In genomic region chr20:45817652-45818194, GRCh38 we compare ENCODE assay signal across 10 cellular contexts. TPM values are rescaled to one million over a fixed set of nuclear protein-coding genes. Genes with fewer than 3 reads are reported as not detected.
DNase-seq lines count a peak whose midpoint lies in the region; ATAC-seq, FAIRE-seq and TF ChIP-seq lines count a peak whose summit lies in the region.
"Had no signal": no experiment of that assay in that cellular context is flagged by ENCODE, and none has a peak within 500 bp of the region (broad histone marks: within the 10 kb centered on the region; RNA-seq: fewer than 3 reads in every experiment).

No MANE protein-coding gene starts in this region.

- TF ChIP-seq CTCF in RWPE1 (conservative IDR thresholded peaks at IDR 0.05; ENCODE audit: low read depth) (no peak), gastrocnemius medialis (IDR thresholded peaks at IDR 0.05 in 4 of 5, conservative IDR thresholded peaks at IDR 0.05 in 1 of 5) (no peak)

- in situ Hi-C loops in gastrocnemius medialis (cut with MboI; ENCODE audit: low sequenced_read_pairs in 4 of 4): loop anchor here in 3 of 4 donors (25.0 kb wide), 2 partner anchors 145 to 270 kb away; partner anchors contain the start of genes NCOA5 (in 3 of the 3) and ZNF335 (in 1 of the 3)

- no peaks in the 10 kb centered on the region for H3K9me3 ChIP-seq in gastrocnemius medialis

- intact Hi-C loops in gastrocnemius medialis (cut with DNase I; ENCODE audit: low total_unique reads): no loop called here

- H3K27me3 ChIP-seq in gastrocnemius medialis: no peaks in the 10 kb centered on the region

- H3K27ac ChIP-seq in RWPE1 (peak overlapping the region; percentile 67), gastrocnemius medialis (peak overlapping the region; percentile 50 to 97 (median 70))

- TF ChIP-seq POLR2A in gastrocnemius medialis (IDR thresholded peaks at IDR 0.05): no peak

- FAIRE-seq in G401.6 (lab: Jason Lieb, UNC): peak; percentile 97

- no peak for ATAC-seq in gastrocnemius medialis
- ATAC-seq in HG03280 (IDR thresholded peaks at IDR 0.05; ENCODE audit: unreplicated experiment): no peak

- DNase-seq in RWPE1 (ENCODE audit: low spot score) (peak; percentile 57), fibroblast of gingiva (ENCODE audit: low read depth) (peak; percentile 84), gastrocnemius medialis (no peak), NCI-H1694 treated with DMSO at 0.1 percent for 48 hours (lab: John Stamatoyannopoulos, UW) (no peak), NCI-H1930 (lab: John Stamatoyannopoulos, UW) (no peak), UCSD-AML1 (lab: John Stamatoyannopoulos, UW; ENCODE audit: unreplicated experiment) (no peak)
- DNase-seq: activated gamma-delta T cell; stimulated activated CD4-positive, alpha-beta T cell treated with anti-CD3 and anti-CD28 coated beads, Interleukin-2, amount 100 ng/mL, for 48 hours had no signal

- H3K4me3 ChIP-seq in gastrocnemius medialis: no peak overlapping the region

- peaks cover 7 to 11% of the 10 kb centered on the region in 2 donors for H3K4me1 ChIP-seq in gastrocnemius medialis

- H3K36me3 ChIP-seq in gastrocnemius medialis: no peaks in the 10 kb centered on the region

- POLR2A ChIA-PET in RWPE1 (lab: Yijun Ruan, JAX; ENCODE audit: low non-redundant PET): interaction anchor here (0.8 kb wide), 1 partner anchor 563 kb away, joined by 4 read pairs; no protein-coding TSS in a partner anchor

- CTCF ChIA-PET in RWPE1 (lab: Yijun Ruan, JAX): interaction anchor here (0.6 kb wide), 1 partner anchor 141 kb away, joined by 3 read pairs; no protein-coding TSS in a partner anchor

RNA-seq across cellular contexts. Expression of gene UBE2C, which starts 5.3 kb away (rescaled TPM):
- under 1 TPM in 1 of 4 donors, not detected in 3; 0.84 TPM for total RNA-seq in gastrocnemius medialis

RNA-seq across cellular contexts. Expression of gene TNNC2, which starts 9.4 kb away (rescaled TPM):
- total RNA-seq in gastrocnemius medialis: 1,000 to 10,000 TPM; 2,919 to 3,968 (median 3,006) TPM

RNA-seq across cellular contexts. Expression of gene SNX21, which starts 15.9 kb away (rescaled TPM):
- 100 to 1,000 TPM in 2 of 4 donors, 10 to 100 TPM in 2; 35.8 to 114 (median 79.0) TPM for total RNA-seq in gastrocnemius medialis

RNA-seq across cellular contexts. Expression of gene DNTTIP1, which starts 26.0 kb away (rescaled TPM):
- total RNA-seq in gastrocnemius medialis: 10 to 100 TPM; 26.1 to 41.9 (median 36.4) TPM

RNA-seq across cellular contexts. Expression of gene WFDC3, which starts 26.0 kb away (rescaled TPM):
- not detected for total RNA-seq in gastrocnemius medialis

Comparison
In these comparisons a context has a peak if more than half of its experiments do, and no peak if none do; other contexts are left out.
1. DNase-seq: peak in RWPE1 (single experiment) and fibroblast of gingiva (single experiment); none in gastrocnemius medialis (0 of 2), NCI-H1694 treated with DMSO at 0.1 percent for 48 hours (single experiment), NCI-H1930 (0 of 2) and UCSD-AML1 (single experiment).